14 cellular contexts compared by ENCODE assay signal in the genomic region with DNA sequence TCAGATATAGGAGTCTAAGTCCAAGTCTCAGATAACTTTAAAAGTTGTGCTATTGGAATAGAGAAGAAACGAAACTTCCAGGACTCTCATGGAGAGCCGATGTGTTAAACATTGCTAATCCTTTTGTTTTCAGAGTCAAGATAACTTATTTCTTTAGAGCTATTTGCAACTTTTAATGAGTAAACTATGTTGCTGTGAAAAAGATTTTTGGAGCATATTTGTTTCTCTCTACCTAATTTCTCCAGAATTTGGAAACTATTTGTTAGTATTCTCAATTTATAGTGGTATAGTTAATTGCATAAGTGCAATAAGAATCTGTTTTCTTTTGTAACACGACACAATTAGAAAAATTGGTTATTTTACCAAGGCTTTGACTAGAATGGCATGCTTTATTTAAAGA.
DNase-seq lines count a peak whose midpoint lies in the region; TF ChIP-seq lines count a peak whose summit lies in the region.
"Had no signal": no experiment of that assay in that cellular context is flagged by ENCODE, and none has a peak within 500 bp of the region (broad histone marks: within the 10 kb centered on the region; RNA-seq: fewer than 3 reads in every experiment).

No MANE protein-coding gene starts in this region.

- no peak overlapping the region for H3K4ac ChIP-seq in mesenchymal stem cell (ENCODE audit: low read depth in 1 of 2, low read length in 2 of 2)

- no peak overlapping the region for H2BK15ac ChIP-seq in mesenchymal stem cell (ENCODE audit: low read depth, poor library complexity, severe bottlenecking)

- WGBS in mesenchymal stem cell: 95% methylated on average over 2 of the region's 3 CpGs

- POLR2A ChIA-PET in OCI-LY7 (lab: Charles Lee): interaction anchor here (0.7 kb wide), 1 partner anchor 1889 kb away, joined by 3 read pairs; no protein-coding TSS in a partner anchor

- no peak overlapping the region for H3K4me3 ChIP-seq in OCI-LY7 (ENCODE audit: low read depth, low read length, poor library complexity, severe bottlenecking)
- H3K4me3 ChIP-seq in mesenchymal stem cell (ENCODE audit: insufficient read depth in 1 of 2, low read depth in 1 of 2, low read length in 2 of 2): no peak overlapping the region
- no peak overlapping the region for H3K4me3 ChIP-seq in left ventricle myocardium inferior
- H3K4me3 ChIP-seq: GM23248 had no signal

- intact Hi-C loops in OCI-LY7 (cut with micrococcal nuclease; ENCODE audit: unreplicated experiment): no loop called here
- intact Hi-C loops in left ventricle myocardium inferior (cut with micrococcal nuclease): no loop called here

- no peak overlapping the region for H3K23ac ChIP-seq in mesenchymal stem cell (ENCODE audit: low read length in 2 of 2)

- TF ChIP-seq CTCF in OCI-LY7 (conservative IDR thresholded peaks at IDR 0.05; ENCODE audit: low read length) (no peak), left ventricle myocardium inferior (IDR thresholded peaks at IDR 0.05; ENCODE audit: borderline replicate concordance) (no peak)

- no peaks in the 10 kb centered on the region for H3K79me2 ChIP-seq in OCI-LY7 (ENCODE audit: insufficient read depth, low read depth, low read length)

- H2AFZ ChIP-seq in OCI-LY7 (ENCODE audit: low read length) (no peak overlapping the region), mesenchymal stem cell (ENCODE audit: low read depth, low read length) (no peak overlapping the region)
- H2AFZ ChIP-seq: GM23248 had no signal

- no peaks in the 10 kb centered on the region for H3K4me1 ChIP-seq in OCI-LY7 (ENCODE audit: insufficient read depth, low read length, poor library complexity, severe bottlenecking)
- H3K4me1 ChIP-seq in mesenchymal stem cell (ENCODE audit: control insufficient read depth, insufficient read depth, low read depth, low read length): no peaks in the 10 kb centered on the region
- no peaks in the 10 kb centered on the region for H3K4me1 ChIP-seq in left ventricle myocardium inferior
- H3K4me1 ChIP-seq: Caco-2 had no signal

- no peak overlapping the region for H4K91ac ChIP-seq in mesenchymal stem cell (ENCODE audit: low read length)

- H3K27ac ChIP-seq in OCI-LY7 (ENCODE audit: low read depth, low read length, poor library complexity, severe bottlenecking) (no peak overlapping the region), mesenchymal stem cell (ENCODE audit: low read length, poor library complexity, severe bottlenecking) (no peak overlapping the region), left ventricle myocardium inferior (replicated peaks) (no peak overlapping the region)
- H3K27ac ChIP-seq: GM23248 had no signal

- H3K9me3 ChIP-seq in OCI-LY7 (ENCODE audit: low read length): 0 out of 2 replicates have a peak, but pooled peaks cover 4% of the 10 kb centered on the region
- H3K9me3 ChIP-seq in mesenchymal stem cell (ENCODE audit: control insufficient read depth, low read length): peaks cover 13% of the 10 kb centered on the region
- peaks cover 22% of the 10 kb centered on the region for H3K9me3 ChIP-seq in left ventricle myocardium inferior (replicated peaks)

- H3K36me3 ChIP-seq in OCI-LY7 (ENCODE audit: insufficient read depth, low read length): no peaks in the 10 kb centered on the region
- no peaks in the 10 kb centered on the region for H3K36me3 ChIP-seq in mesenchymal stem cell (ENCODE audit: control insufficient read depth in 1 of 2, insufficient read depth in 2 of 2, low read depth in 1 of 2, low read length in 2 of 2)
- H3K36me3 ChIP-seq in left ventricle myocardium inferior: no peaks in the 10 kb centered on the region

- CTCF ChIA-PET in OCI-LY7 (lab: Charles Lee; ENCODE audit: unreplicated experiment): no interaction called here

- no peaks in the 10 kb centered on the region for H3K9me2 ChIP-seq in OCI-LY7 (ENCODE audit: insufficient read depth, low read length)

- peak; percentile 1 for DNase-seq in LHCN-M2 (ENCODE audit: low read depth)
- DNase-seq in OCI-LY7 (ENCODE audit: low spot score): peak; percentile 2
- peak; percentile 6 for DNase-seq in mesenchymal stem cell
- DNase-seq in COLO668 (lab: John Stamatoyannopoulos, UW; ENCODE audit: unreplicated experiment): no peak
- DNase-seq in cerebellar nuclear complex (lab: John Stamatoyannopoulos, UW): no peak
- DNase-seq in left ventricle myocardium inferior: no peak
- DNase-seq: C1 segment of cervical spinal cord; Caco-2; CD4-positive, alpha-beta memory T cell; DMS153; DND-41; GM23248; H7; HCEC 1CT had no signal

- no peak overlapping the region for H3K14ac ChIP-seq in mesenchymal stem cell (ENCODE audit: low read length in 2 of 2)

- H2BK12ac ChIP-seq in mesenchymal stem cell (ENCODE audit: low read length in 2 of 2): no peak overlapping the region

- H2AK5ac ChIP-seq in mesenchymal stem cell (ENCODE audit: low read length, severe bottlenecking): no peak overlapping the region

- H3K27me3 ChIP-seq in mesenchymal stem cell (ENCODE audit: control insufficient read depth in 1 of 2, insufficient read depth in 1 of 2, low read length in 2 of 2) (no peaks in the 10 kb centered on the region), left ventricle myocardium inferior (ENCODE audit: low read depth) (no peaks in the 10 kb centered on the region)

- H3K79me1 ChIP-seq in mesenchymal stem cell (replicated peaks; ENCODE audit: low read length, poor library complexity, severe bottlenecking): no peaks in the 10 kb centered on the region

- H4K20me1 ChIP-seq in OCI-LY7 (ENCODE audit: insufficient read depth, low read length): no peaks in the 10 kb centered on the region

- BruUV-seq in OCI-LY7 (replicated peaks; lab: Mats Ljungman, UMichigan): no TSS peak

- no peak overlapping the region for H3K9ac ChIP-seq in mesenchymal stem cell (ENCODE audit: low read length)
- H3K9ac ChIP-seq: GM23248 had no signal

- no peak overlapping the region for H3K18ac ChIP-seq in mesenchymal stem cell (ENCODE audit: low read depth in 1 of 2, low read length in 2 of 2)

- H3K4me2 ChIP-seq in OCI-LY7 (ENCODE audit: low read length) (no peak overlapping the region), mesenchymal stem cell (ENCODE audit: low read length, poor library complexity, severe bottlenecking) (no peak overlapping the region)

- no peak overlapping the region for H2BK5ac ChIP-seq in mesenchymal stem cell (ENCODE audit: low read depth, low read length, poor library complexity, severe bottlenecking)

- no peak overlapping the region for H4K8ac ChIP-seq in mesenchymal stem cell (ENCODE audit: low read length)

- H2BK120ac ChIP-seq in mesenchymal stem cell (ENCODE audit: low read depth, low read length): no peak overlapping the region

Comparison
In these comparisons a context has a peak if more than half of its experiments do, and no peak if none do; other contexts are left out.
1. DNase-seq: peak in LHCN-M2 (single experiment), OCI-LY7 (single experiment) and mesenchymal stem cell (single experiment); none in COLO668 (single experiment), cerebellar nuclear complex (0 of 2) and left ventricle myocardium inferior (single experiment).